ENCODE assay signal across 27 cellular contexts in the genomic region with DNA sequence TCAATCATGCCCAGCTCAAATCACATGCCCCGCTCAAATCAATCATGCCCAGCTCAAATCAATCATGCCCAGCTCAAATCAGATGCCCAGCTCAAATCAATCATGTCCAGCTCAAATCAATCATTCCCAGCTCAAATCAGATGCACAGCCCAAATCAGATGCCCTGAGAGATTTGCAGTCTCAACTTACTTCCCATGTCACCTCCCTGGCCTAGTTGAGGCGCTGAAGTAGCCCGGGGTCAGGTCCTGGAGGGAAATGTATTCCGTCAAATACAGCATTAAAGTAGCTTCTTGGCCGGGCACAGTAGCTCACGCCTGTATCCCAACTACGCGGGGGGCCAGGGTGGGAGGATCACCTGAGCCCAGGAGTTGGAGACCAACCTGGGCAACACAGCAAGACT.
"Had no signal": no experiment of that assay in that cellular context is flagged by ENCODE, and none has a peak within 500 bp of the region (broad histone marks: within the 10 kb centered on the region; RNA-seq: fewer than 3 reads in every experiment).

No MANE protein-coding gene starts in this region.

- H3K27ac ChIP-seq: adrenal gland, ascending aorta, brain microvascular endothelial cell, gastrocnemius medialis, neutrophil, pancreas, tibial nerve, vagina had no signal

- H3K27ac Mint-ChIP-seq: activated CD4-positive, alpha-beta T cell treated with anti-CD3 and anti-CD28 coated beads, Interleukin-2, amount 10 ng/mL, durations not matched to agents 7 days and 5 days; activated CD8-positive, alpha-beta T cell treated with anti-CD3 and anti-CD28 coated beads, Interleukin-2, amount 10 ng/mL, durations not matched to agents 7 days and 5 days; activated naive CD8-positive, alpha-beta T cell; activated T-helper 1 cell treated with anti-CD3 and anti-CD28 coated beads, Interleukin-12 subunit alpha, Interleukin-12 subunit beta, Interleukin-2, Interleukin-4 antibody, amounts not matched to agents 30 ng/mL and 10 ng/mL and 1 ng/mL, durations not matched to agents 14 hours and 24 hours and 36 hours; nephron; stimulated activated naive CD8-positive, alpha-beta T cell treated with anti-CD3 and anti-CD28 coated beads, Interleukin-15, amount 100 ng/mL, for 72 hours; T-helper 17 cell had no signal

- H3K27me3 ChIP-seq: adrenal gland, ascending aorta, brain microvascular endothelial cell, esophagus squamous epithelium, gastrocnemius medialis, neutrophil, pancreas, tibial nerve, vagina had no signal

- H3K9me3 Mint-ChIP-seq: activated T-helper 1 cell treated with anti-CD3 and anti-CD28 coated beads, Interleukin-12 subunit alpha, Interleukin-12 subunit beta, Interleukin-2, Interleukin-4 antibody, amounts not matched to agents 30 ng/mL and 10 ng/mL and 1 ng/mL, durations not matched to agents 14 hours and 24 hours and 36 hours; central memory CD8-positive, alpha-beta T cell; effector memory CD8-positive, alpha-beta T cell; nephron had no signal

- FAIRE-seq: colon, pancreas had no signal

- H3K27me3 Mint-ChIP-seq: activated CD4-positive, alpha-beta T cell treated with anti-CD3 and anti-CD28 coated beads, Interleukin-2, amount 10 ng/mL, durations not matched to agents 7 days and 5 days; activated naive CD8-positive, alpha-beta T cell; central memory CD8-positive, alpha-beta T cell; effector memory CD8-positive, alpha-beta T cell; stimulated activated naive CD8-positive, alpha-beta T cell treated with anti-CD3 and anti-CD28 coated beads, Interleukin-15, amount 100 ng/mL, for 72 hours; T-helper 17 cell had no signal

- ATAC-seq: activated CD4-positive, CD25-positive, alpha-beta regulatory T cell treated with anti-CD3 and anti-CD28 coated beads, Interleukin-2, amount 50 U/mL, for 24 hours; activated CD8-positive, alpha-beta T cell treated with anti-CD3 and anti-CD28 coated beads, Interleukin-2, amount 10 ng/mL, durations not matched to agents 7 days and 5 days; effector memory CD8-positive, alpha-beta T cell; gastrocnemius medialis; left ventricle myocardium superior; pancreas; right cardiac atrium; stimulated activated naive CD8-positive, alpha-beta T cell treated with anti-CD3 and anti-CD28 coated beads, Interleukin-15, amount 100 ng/mL, for 72 hours; T-helper 17 cell had no signal

- H3K36me3 ChIP-seq: neutrophil had no signal

- H3K4me1 Mint-ChIP-seq: stimulated activated naive CD8-positive, alpha-beta T cell treated with anti-CD3 and anti-CD28 coated beads, Interleukin-15, amount 100 ng/mL, for 72 hours had no signal

- DNase-seq: activated CD4-positive, alpha-beta T cell treated with anti-CD3 and anti-CD28 coated beads, Interleukin-2, amount 10 ng/mL, durations not matched to agents 7 days and 5 days; activated CD8-positive, alpha-beta T cell treated with anti-CD3 and anti-CD28 coated beads, Interleukin-2, amount 10 ng/mL, durations not matched to agents 7 days and 5 days; activated naive CD4-positive, alpha-beta T cell; adrenal gland; brain microvascular endothelial cell; effector memory CD8-positive, alpha-beta T cell; esophagus squamous epithelium; gastrocnemius medialis; hypothalamus; left ventricle myocardium superior; mammary epithelial cell; midbrain; right cardiac atrium; stimulated activated CD4-positive, alpha-beta T cell treated with anti-CD3 and anti-CD28 coated beads, Interleukin-12 subunit alpha, Interleukin-12 subunit beta, amount 100 ng/mL, for 4 hours; stimulated activated naive CD8-positive, alpha-beta T cell treated with anti-CD3 and anti-CD28 coated beads, Interleukin-15, amount 100 ng/mL, for 72 hours; T-helper 17 cell had no signal

- H3K4me1 ChIP-seq: adrenal gland, ascending aorta, pancreas, tibial nerve, vagina had no signal

- H3K9me3 ChIP-seq: adrenal gland, ascending aorta, esophagus squamous epithelium, gastrocnemius medialis, neutrophil, pancreas, tibial nerve, vagina had no signal

- H3K4me3 ChIP-seq: adrenal gland, ascending aorta, esophagus squamous epithelium, gastrocnemius medialis, pancreas, tibial nerve, vagina had no signal

- H3K4me3 Mint-ChIP-seq: activated CD4-positive, alpha-beta T cell treated with anti-CD3 and anti-CD28 coated beads, Interleukin-2, amount 10 ng/mL, durations not matched to agents 7 days and 5 days; activated CD8-positive, alpha-beta T cell treated with anti-CD3 and anti-CD28 coated beads, Interleukin-2, amount 10 ng/mL, durations not matched to agents 7 days and 5 days; activated naive CD8-positive, alpha-beta T cell; activated T-helper 1 cell treated with anti-CD3 and anti-CD28 coated beads, Interleukin-12 subunit alpha, Interleukin-12 subunit beta, Interleukin-2, Interleukin-4 antibody, amounts not matched to agents 30 ng/mL and 10 ng/mL and 1 ng/mL, durations not matched to agents 14 hours and 24 hours and 36 hours; central memory CD8-positive, alpha-beta T cell; effector memory CD8-positive, alpha-beta T cell; nephron; stimulated activated naive CD8-positive, alpha-beta T cell treated with anti-CD3 and anti-CD28 coated beads, Interleukin-15, amount 100 ng/mL, for 72 hours; T-helper 17 cell had no signal
